In the genomic region with DNA sequence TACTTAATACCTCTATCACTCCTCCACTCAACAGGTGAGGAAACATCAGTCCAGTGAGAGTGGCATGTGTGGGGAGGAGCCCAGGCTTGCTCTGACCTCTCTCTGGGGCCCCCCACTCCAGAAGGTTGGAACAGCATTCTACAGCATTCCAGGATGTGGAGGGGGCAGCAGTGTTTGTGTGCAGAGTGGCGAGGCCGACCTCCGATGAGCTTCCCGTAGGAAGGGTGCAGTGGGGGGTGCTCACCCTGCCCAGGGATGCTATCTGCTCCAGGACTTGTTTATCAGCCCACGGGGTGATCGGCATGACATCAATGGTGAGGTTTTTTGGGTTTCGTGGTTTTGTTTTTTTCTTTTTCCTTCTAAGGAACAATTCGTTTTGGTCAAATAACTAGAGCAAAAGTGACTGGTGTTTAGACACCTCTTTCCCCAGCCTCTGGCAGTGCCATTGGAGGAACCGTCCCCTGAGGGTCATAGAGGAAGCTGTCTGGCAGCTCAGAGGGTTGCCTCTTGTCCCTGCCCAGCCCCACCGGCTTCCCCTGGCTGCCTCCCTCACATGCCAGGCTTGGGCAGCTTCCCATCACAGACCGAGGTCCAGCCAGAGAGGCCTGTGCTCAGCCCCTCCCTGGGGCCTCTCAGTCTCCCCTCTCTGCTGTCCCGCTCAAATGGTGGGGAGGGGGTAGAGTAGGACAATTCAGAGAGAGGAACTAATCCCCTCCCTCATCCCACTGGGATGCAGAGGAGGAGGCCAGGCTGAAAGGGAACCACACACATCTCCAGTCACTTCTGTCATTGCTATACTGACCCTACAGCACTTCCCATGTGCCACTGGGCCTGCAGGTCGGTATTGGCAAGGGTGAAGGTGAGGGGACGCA, we compare ENCODE assay signal across 8 cellular contexts.
A peak's percentile ranks its signal among the peaks of the same experiment; 100 is the strongest.
DNase-seq lines count a peak whose midpoint lies in the region; ATAC-seq and TF ChIP-seq lines count a peak whose summit lies in the region.

No MANE protein-coding gene starts in this region.

- H3K9me3 ChIP-seq in SU-DHL-6 (ENCODE audit: insufficient read depth, low read length) (no peaks in the 10 kb centered on the region), esophagus squamous epithelium (no peaks in the 10 kb centered on the region), psoas muscle (no peaks in the 10 kb centered on the region)

- H3K36me3 ChIP-seq in SU-DHL-6 (ENCODE audit: low read length) (no peaks in the 10 kb centered on the region), esophagus squamous epithelium (no peaks in the 10 kb centered on the region), psoas muscle (ENCODE audit: insufficient read depth in 1 of 2, low read depth in 1 of 2) (no peaks in the 10 kb centered on the region)

- H3K9me2 ChIP-seq in SU-DHL-6 (replicated peaks; ENCODE audit: insufficient read depth, low read length), result no peaks in the 10 kb centered on the region

- H3K4me2 ChIP-seq in SU-DHL-6 (ENCODE audit: low read depth, low read length, poor library complexity, severe bottlenecking), result no peak overlapping the region

- 50 to 76% methylated on average over 10 to 12 of the region's 14 CpGs for WGBS in esophagus squamous epithelium, 2 donors
- 51 to 61% (median 52%) methylated on average over 14 of the region's 14 CpGs for WGBS in psoas muscle, 3 donors

- H3K79me2 ChIP-seq in SU-DHL-6 (ENCODE audit: insufficient read depth, low read length), result no peaks in the 10 kb centered on the region

- peaks cover 39 to 80% (median 47%) of the 10 kb centered on the region in 3 donors for H3K4me1 ChIP-seq in esophagus squamous epithelium
- H3K4me1 ChIP-seq in psoas muscle, result peaks cover 26% of the 10 kb centered on the region

- peaks cover 32% of the 10 kb centered on the region for H3F3A ChIP-seq in SU-DHL-6 (ENCODE audit: insufficient read depth)

- peak; percentile 57 for DNase-seq in GF-D8 (lab: John Stamatoyannopoulos, UW)
- DNase-seq in esophagus squamous epithelium (lab: John Stamatoyannopoulos, UW), result no peak
- peak in 1 of 2 donors; percentile 48 for DNase-seq in psoas muscle
- DNase-seq in NCI-H526 (lab: John Stamatoyannopoulos, UW), result no peak
- DNase-seq in HCEC 1CT, result no peak
- DNase-seq in NCI-H510A treated with DMSO at 0.1 percent for 48 hours (lab: John Stamatoyannopoulos, UW), result no peak

- H3K4me3 ChIP-seq in SU-DHL-6 (ENCODE audit: insufficient read depth, low read length, poor library complexity, severe bottlenecking) (no peak overlapping the region), esophagus squamous epithelium (no peak overlapping the region), psoas muscle (no peak overlapping the region)

- intact Hi-C loops in esophagus squamous epithelium (cut with DNase I), result loop anchor here (5.0 kb wide), 1 partner anchor 92 kb away; no protein-coding TSS in a partner anchor
- intact Hi-C loops in psoas muscle (cut with DNase I), result loop anchor here (2.0 to 10.0 kb wide), 6 partner anchors 97 to 357 kb away; a partner anchor contains a TSS

- no peak overlapping the region for H2AFZ ChIP-seq in SU-DHL-6 (ENCODE audit: low read depth, low read length, severe bottlenecking)

- ATAC-seq in psoas muscle (no peak), GM21737 (IDR thresholded peaks at IDR 0.05; ENCODE audit: unreplicated experiment) (no peak)

- peak overlapping the region; percentile 23 for H3K27ac ChIP-seq in SU-DHL-6 (ENCODE audit: low read depth, low read length)
- H3K27ac ChIP-seq in esophagus squamous epithelium, result peak overlapping the region; percentile 76 to 90 (median 83)
- H3K27ac ChIP-seq in psoas muscle, result peak overlapping the region; percentile 72

- TF ChIP-seq CTCF in SU-DHL-6 (IDR thresholded peaks at IDR 0.05; ENCODE audit: insufficient read depth, low read length, poor library complexity, severe bottlenecking), result no peak
- no peak for TF ChIP-seq CTCF in esophagus squamous epithelium (IDR thresholded peaks at IDR 0.05)
- TF ChIP-seq CTCF in psoas muscle (IDR thresholded peaks at IDR 0.05), result no peak

- no peak overlapping the region for H3K9ac ChIP-seq in SU-DHL-6 (ENCODE audit: low read length)

- H3K27me3 ChIP-seq in SU-DHL-6 (ENCODE audit: low read length) (no peaks in the 10 kb centered on the region), esophagus squamous epithelium (no peaks in the 10 kb centered on the region), psoas muscle (ENCODE audit: insufficient read depth in 3 of 3, low read length in 2 of 3) (no peaks in the 10 kb centered on the region)

- no peaks in the 10 kb centered on the region for H4K20me1 ChIP-seq in SU-DHL-6 (ENCODE audit: low read depth, low read length)

- peak in 2 of 4 donors; percentile 15 to 56 for TF ChIP-seq POLR2A in esophagus squamous epithelium (IDR thresholded peaks at IDR 0.05)

Comparison
In these comparisons a context has a peak if more than half of its experiments do, and no peak if none do; other contexts are left out.
1. H3K27ac ChIP-seq: peak in every context shown above with its lines; median percentile 83 in esophagus squamous epithelium; 72 in psoas muscle; 23 in SU-DHL-6.